12 cellular contexts compared by ENCODE assay signal in the genomic region with DNA sequence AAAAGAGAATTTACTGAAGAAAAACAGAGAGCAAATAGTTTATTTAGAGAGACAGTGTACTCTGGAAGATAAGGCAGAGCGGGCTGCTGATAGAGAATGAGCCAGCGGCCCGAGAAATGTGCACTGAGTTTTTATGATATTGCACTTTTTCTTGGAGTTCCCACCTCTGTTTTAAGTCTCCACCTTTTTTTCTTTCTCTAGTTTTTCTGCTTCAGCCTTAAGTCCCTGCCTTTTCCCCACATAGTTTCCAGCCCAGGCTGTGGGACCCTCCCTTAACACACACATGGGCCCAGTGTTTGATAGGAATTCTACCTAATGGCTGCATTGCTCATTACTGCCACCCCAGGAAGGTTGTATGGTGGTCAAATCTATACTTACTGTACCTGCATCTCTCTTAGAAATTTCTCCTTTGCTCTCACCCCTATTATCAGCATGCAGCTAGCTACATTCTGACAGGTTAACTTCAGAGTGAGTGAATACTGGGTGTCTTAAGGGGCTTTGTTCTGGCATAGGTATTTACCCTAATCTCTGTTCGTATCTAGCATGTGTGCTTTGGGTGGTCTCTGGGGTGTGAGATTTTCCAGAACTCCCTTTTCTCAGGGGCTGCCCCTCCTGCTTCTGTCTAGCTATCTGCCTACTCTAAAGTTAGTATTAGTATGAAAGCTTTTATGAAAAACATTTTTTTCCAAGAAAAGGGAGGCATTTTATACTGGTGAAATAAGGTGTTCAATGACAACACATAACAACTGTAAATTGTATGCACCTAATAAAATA.
A peak's percentile ranks its signal among the peaks of the same experiment; 100 is the strongest.
DNase-seq lines count a peak whose midpoint lies in the region; TF ChIP-seq lines count a peak whose summit lies in the region.
"Had no signal": no experiment of that assay in that cellular context is flagged by ENCODE, and none has a peak within 500 bp of the region (broad histone marks: within the 10 kb centered on the region; RNA-seq: fewer than 3 reads in every experiment).

No MANE protein-coding gene starts in this region.

- no peaks in the 10 kb centered on the region for H3K36me3 Mint-ChIP-seq in neural progenitor cell

- no peak overlapping the region for H3K27ac ChIP-seq in neural progenitor cell
- H3K27ac ChIP-seq: suprapubic skin had no signal

- TF ChIP-seq CTCF in LNCaP clone FGC (IDR thresholded peaks at IDR 0.05; ENCODE audit: control insufficient read depth, extremely low read depth, insufficient read depth) (peak; percentile 20; the same call in 1 of the 2 replicates), choroid plexus epithelial cell (conservative IDR thresholded peaks at IDR 0.05; ENCODE audit: low read depth, low read length) (peak; percentile 25), neural progenitor cell (IDR thresholded peaks at IDR 0.05) (peak; percentile 40)

- peak overlapping the region; percentile 42 for H3K27ac Mint-ChIP-seq in neural progenitor cell

- no peaks in the 10 kb centered on the region for H3K27me3 Mint-ChIP-seq in neural progenitor cell (ENCODE audit: insufficient read depth, low read depth)

- DNase-seq in ELR (ENCODE audit: low read depth) = peak; percentile 7
- no peak for DNase-seq in LNCaP clone FGC (ENCODE audit: low read depth)
- no peak for DNase-seq in choroid plexus epithelial cell (ENCODE audit: low read depth)
- no peak for DNase-seq in neural progenitor cell (ENCODE audit: low spot score)
- DNase-seq in NCI-H2227 treated with DMSO at 0.1 percent for 48 hours (lab: John Stamatoyannopoulos, UW) = no peak
- no peak for DNase-seq in effector CD4-positive, alpha-beta T cell
- no peak for DNase-seq in DMS153 (lab: John Stamatoyannopoulos, UW)
- DNase-seq in activated naive CD4-positive, alpha-beta T cell treated with anti-CD3 and anti-CD28 coated beads, Interleukin-2, amount 50 U/mL, for 16 hours = no peak
- DNase-seq: activated naive CD4-positive, alpha-beta T cell treated with Interleukin-2 at 50 U/mL for 16 hours; spleen had no signal

- no peaks in the 10 kb centered on the region for H3K4me1 ChIP-seq in neural progenitor cell
- H3K4me1 ChIP-seq: suprapubic skin had no signal

- H3K4me3 Mint-ChIP-seq in neural progenitor cell = no peak overlapping the region
- H3K4me3 Mint-ChIP-seq: central memory CD8-positive, alpha-beta T cell had no signal

- no peak overlapping the region for H3K4me3 ChIP-seq in LNCaP clone FGC (ENCODE audit: low read depth, low read length)
- no peak overlapping the region for H3K4me3 ChIP-seq in choroid plexus epithelial cell (ENCODE audit: low read depth, low read length)
- H3K4me3 ChIP-seq in neural progenitor cell = no peak overlapping the region
- H3K4me3 ChIP-seq: spleen, suprapubic skin had no signal

- H4K20me1 ChIP-seq in neural progenitor cell (ENCODE audit: low read depth) = no peaks in the 10 kb centered on the region

- H3K36me3 ChIP-seq in neural progenitor cell = no peaks in the 10 kb centered on the region
- H3K36me3 ChIP-seq: spleen, suprapubic skin had no signal

- H3K9me3 Mint-ChIP-seq in neural progenitor cell = no peaks in the 10 kb centered on the region
- H3K9me3 Mint-ChIP-seq: central memory CD8-positive, alpha-beta T cell had no signal

- no peaks in the 10 kb centered on the region for H3F3A ChIP-seq in neural progenitor cell (ENCODE audit: low read depth)

- H2AFZ ChIP-seq in neural progenitor cell (replicated peaks) = no peak overlapping the region

- peaks cover 93% of the 10 kb centered on the region for H3K27me3 ChIP-seq in neural progenitor cell
- H3K27me3 ChIP-seq: spleen, suprapubic skin had no signal

- H3K9ac ChIP-seq in neural progenitor cell = no peak overlapping the region

- peaks cover 15% of the 10 kb centered on the region for H3K4me1 Mint-ChIP-seq in neural progenitor cell

- H3K9me3 ChIP-seq in neural progenitor cell (ENCODE audit: low read depth) = no peaks in the 10 kb centered on the region
- H3K9me3 ChIP-seq: spleen, suprapubic skin had no signal

- no peaks in the 10 kb centered on the region for H3K79me2 ChIP-seq in neural progenitor cell (ENCODE audit: low read depth)

- H3K4me2 ChIP-seq in neural progenitor cell = no peak overlapping the region
